ENCODE assay signal across 8 cellular contexts in genomic region chr4:164937576-164938270, GRCh38. TPM values are rescaled to one million over a fixed set of nuclear protein-coding genes. Genes with fewer than 3 reads are reported as not detected.
DNase-seq lines count a peak whose midpoint lies in the region; ATAC-seq and TF ChIP-seq lines count a peak whose summit lies in the region.

No MANE protein-coding gene starts in this region.

- peak; percentile 25 for TF ChIP-seq CTCF in fibroblast of villous mesenchyme (IDR thresholded peaks at IDR 0.05; ENCODE audit: insufficient read depth, low read depth, low read length)

- ATAC-seq in GM21526 (IDR thresholded peaks at IDR 0.05; ENCODE audit: low FRiP score, unreplicated experiment): peak; percentile 59

- DNase-seq in fibroblast of villous mesenchyme (ENCODE audit: low read depth) (peak; percentile 27), NCI-H2081 (lab: John Stamatoyannopoulos, UW) (no peak), KG1 (lab: John Stamatoyannopoulos, UW) (no peak), NCI-H2171 treated with DMSO at 0.1 percent for 48 hours (lab: John Stamatoyannopoulos, UW) (no peak), NCI-H1930 (lab: John Stamatoyannopoulos, UW) (no peak)

- TF ChIP-seq RAD21 in Ishikawa (IDR thresholded peaks at IDR 0.05; ENCODE audit: low read depth): peak; percentile 37; the same call in 1 of the 2 replicates

- TF ChIP-seq EP300 in Ishikawa (IDR thresholded peaks at IDR 0.05; ENCODE audit: borderline replicate concordance): no peak

- H3K4me3 ChIP-seq in GM08714 (ENCODE audit: low read length): peak overlapping the region; percentile 38
- no peak overlapping the region for H3K4me3 ChIP-seq in fibroblast of villous mesenchyme (ENCODE audit: low read depth, low read length)

TF ChIP-seq in Ishikawa, 13 proteins besides CTCF, POLR2A, EP300 and RAD21:
- TF ChIP-seq NFIC (IDR thresholded peaks at IDR 0.05) (0 out of 2 replicates have a peak, but pooled peaks have one; percentile 14), EGR1 (IDR thresholded peaks at IDR 0.05) (no peak), ZBTB7A (IDR thresholded peaks at IDR 0.05; ENCODE audit: low read depth) (no peak), TAF1 (IDR thresholded peaks at IDR 0.05; ENCODE audit: low read depth) (no peak)

RNA-seq across cellular contexts. Expression of gene TRIM61, which starts 39.7 kb away (rescaled TPM):
- total RNA-seq in fibroblast of villous mesenchyme: 1.7 and 2.9 TPM in 2 replicates
